1 cellular context compared by ENCODE assay signal in the genomic region with DNA sequence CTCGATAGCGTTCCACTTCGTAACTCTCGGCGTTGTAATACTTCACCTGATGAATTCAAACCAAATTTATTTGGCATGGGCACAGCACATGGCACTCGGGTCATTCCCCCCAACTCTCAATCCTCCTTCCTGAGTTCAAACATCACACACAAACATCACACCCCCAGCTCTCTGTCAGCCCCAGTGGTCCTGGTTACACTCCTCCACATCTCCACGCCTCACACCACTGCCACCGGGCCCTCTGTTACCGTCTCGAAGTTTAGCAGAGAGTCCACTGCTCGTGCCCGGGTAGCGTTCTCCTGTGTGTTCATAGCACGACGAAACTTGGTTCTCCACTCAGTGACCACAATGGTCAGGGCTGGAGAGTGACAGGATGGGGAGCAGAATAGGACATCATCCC.
TF ChIP-seq lines count a peak whose summit lies in the region.

No MANE protein-coding gene starts in this region.

TF ChIP-seq in HepG2, 621 proteins besides CTCF, POLR2A, EP300 and RAD21:
- TF ChIP-seq, protein P1, sequence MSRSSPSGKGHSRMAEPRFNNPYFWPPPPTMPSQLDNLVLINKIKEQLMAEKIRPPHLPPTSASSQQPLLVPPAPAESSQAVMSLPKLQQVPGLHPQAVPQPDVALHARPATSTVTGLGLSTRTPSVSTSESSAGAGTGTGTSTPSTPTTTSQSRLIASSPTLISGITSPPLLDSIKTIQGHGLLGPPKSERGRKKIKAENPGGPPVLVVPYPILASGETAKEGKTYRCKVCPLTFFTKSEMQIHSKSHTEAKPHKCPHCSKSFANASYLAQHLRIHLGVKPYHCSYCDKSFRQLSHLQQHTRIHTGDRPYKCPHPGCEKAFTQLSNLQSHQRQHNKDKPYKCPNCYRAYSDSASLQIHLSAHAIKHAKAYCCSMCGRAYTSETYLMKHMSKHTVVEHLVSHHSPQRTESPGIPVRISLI (CRISPR knock-in tag; IDR thresholded peaks at IDR 0.05; ENCODE audit: borderline replicate concordance): no peak
- TF ChIP-seq DR1 (CRISPR knock-in tag; IDR thresholded peaks at IDR 0.05) (no peak), ZNF296 (CRISPR knock-in tag; conservative IDR thresholded peaks at IDR 0.05) (no peak), ZNF598 (CRISPR knock-in tag; IDR thresholded peaks at IDR 0.05; ENCODE audit: borderline replicate concordance) (peak; percentile 48; the same call in 1 of the 2 replicates), TBX2 (CRISPR knock-in tag; IDR thresholded peaks at IDR 0.05; ENCODE audit: borderline replicate concordance) (no peak), POLR2AphosphoS5 (IDR thresholded peaks at IDR 0.05; ENCODE audit: low read depth, low read length) (0 out of 2 replicates have a peak, but pooled peaks have one; percentile 29), ZNF790 (CRISPR knock-in tag; IDR thresholded peaks at IDR 0.05; ENCODE audit: borderline replicate concordance) (no peak), ASH2L (IDR thresholded peaks at IDR 0.05; ENCODE audit: insufficient read length, low read depth, low read length) (no peak), PHF20 (CRISPR knock-in tag; IDR thresholded peaks at IDR 0.05) (no peak), POLR2AphosphoS2 (IDR thresholded peaks at IDR 0.05; ENCODE audit: low read depth, low read length) (0 out of 2 replicates have a peak, but pooled peaks have one; percentile 2)
- TF ChIP-seq, protein P2, sequence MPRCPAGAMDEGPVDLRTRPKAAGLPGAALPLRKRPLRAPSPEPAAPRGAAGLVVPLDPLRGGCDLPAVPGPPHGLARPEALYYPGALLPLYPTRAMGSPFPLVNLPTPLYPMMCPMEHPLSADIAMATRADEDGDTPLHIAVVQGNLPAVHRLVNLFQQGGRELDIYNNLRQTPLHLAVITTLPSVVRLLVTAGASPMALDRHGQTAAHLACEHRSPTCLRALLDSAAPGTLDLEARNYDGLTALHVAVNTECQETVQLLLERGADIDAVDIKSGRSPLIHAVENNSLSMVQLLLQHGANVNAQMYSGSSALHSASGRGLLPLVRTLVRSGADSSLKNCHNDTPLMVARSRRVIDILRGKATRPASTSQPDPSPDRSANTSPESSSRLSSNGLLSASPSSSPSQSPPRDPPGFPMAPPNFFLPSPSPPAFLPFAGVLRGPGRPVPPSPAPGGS (CRISPR knock-in tag; IDR thresholded peaks at IDR 0.05): 0 out of 2 replicates have a peak, but pooled peaks have one; percentile 37
